In the genomic region with DNA sequence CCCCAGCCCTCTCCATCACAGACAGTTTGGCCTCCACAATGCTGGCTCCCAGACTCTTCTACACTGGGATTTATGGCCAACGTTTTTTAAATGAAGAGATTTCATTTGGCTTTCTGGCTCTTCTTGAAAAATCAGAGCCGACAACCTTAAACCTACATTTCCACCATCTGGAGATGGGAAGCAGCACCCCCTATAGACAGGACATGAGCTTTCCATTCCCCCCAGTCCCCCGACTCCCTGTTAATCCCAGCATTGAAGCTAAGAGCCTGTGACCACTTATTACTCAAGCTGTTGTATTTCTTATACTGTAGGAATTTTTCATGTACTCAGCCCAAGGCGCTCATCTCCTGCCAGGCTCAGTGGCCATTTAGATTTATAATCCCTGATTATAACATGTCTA, we compare ENCODE assay signal across 18 cellular contexts. TPM values are rescaled to one million over a fixed set of nuclear protein-coding genes. Genes with fewer than 3 reads are reported as not detected.
DNase-seq lines count a peak whose midpoint lies in the region; ATAC-seq and TF ChIP-seq lines count a peak whose summit lies in the region.
"Had no signal": no experiment of that assay in that cellular context is flagged by ENCODE, and none has a peak within 500 bp of the region (broad histone marks: within the 10 kb centered on the region; RNA-seq: fewer than 3 reads in every experiment).

No MANE protein-coding gene starts in this region.

- DNase-seq in NCI-H524 (lab: John Stamatoyannopoulos, UW) (peak; percentile 33 to 65), epithelial cell of proximal tubule (ENCODE audit: low read depth) (no peak), mesendoderm (peak; percentile 25), sciatic nerve (ENCODE audit: low spot score) (no peak)
- DNase-seq in stimulated activated naive CD4-positive, alpha-beta T cell (lab: John Stamatoyannopoulos, UW): no peak
- DNase-seq: amniotic stem cell; DMS53; hippocampal formation; left colon; NCI-H1048; NCI-H2107; Right ventricle myocardium superior; stimulated activated CD4-positive, alpha-beta T cell treated with anti-CD3 and anti-CD28 coated beads, Interleukin-2, amount 100 ng/mL, for 48 hours; T-helper 2 cell had no signal

- H3K4me3 ChIP-seq in DOHH2 (ENCODE audit: low read length) (no peak overlapping the region), epithelial cell of proximal tubule (ENCODE audit: low read depth, low read length) (no peak overlapping the region), mesendoderm (ENCODE audit: low read length) (no peak overlapping the region)
- H3K4me3 ChIP-seq: BLaER1, coronary artery had no signal

- H2BK15ac ChIP-seq in mesendoderm (replicated peaks; ENCODE audit: low read depth): no peak overlapping the region

- no peak overlapping the region for H2BK120ac ChIP-seq in mesendoderm (ENCODE audit: low read depth, low read length)

- H2BK5ac ChIP-seq in mesendoderm (ENCODE audit: low read length): no peak overlapping the region

- H3K36me3 ChIP-seq in DOHH2 (ENCODE audit: control insufficient read depth, low read length) (no peaks in the 10 kb centered on the region), mesendoderm (ENCODE audit: control insufficient read depth, insufficient read depth, low read length) (no peaks in the 10 kb centered on the region)
- H3K36me3 ChIP-seq: BLaER1 had no signal

- H3K27ac ChIP-seq in DOHH2 (ENCODE audit: low read depth, low read length): no peak overlapping the region
- H3K27ac ChIP-seq in mesendoderm (ENCODE audit: low read depth, low read length): no peak overlapping the region
- H3K27ac ChIP-seq: BLaER1, coronary artery had no signal

- no peaks in the 10 kb centered on the region for H3F3A ChIP-seq in DOHH2 (ENCODE audit: control insufficient read depth, insufficient read depth)

- H4K8ac ChIP-seq in mesendoderm (ENCODE audit: low read depth, low read length): no peak overlapping the region

- H3K4me2 ChIP-seq in DOHH2 (ENCODE audit: low read length): no peak overlapping the region
- H3K4me2 ChIP-seq in mesendoderm (ENCODE audit: low read length): no peak overlapping the region

- no CpG with 5 or more reads among the region's 4 CpGs for WGBS in mesendoderm (ENCODE audit: extremely low coverage, insufficient coverage, low lambda C conversion rate)

- H3K27me3 ChIP-seq in DOHH2 (ENCODE audit: control insufficient read depth, low read length) (peaks cover 32% of the 10 kb centered on the region), mesendoderm (ENCODE audit: insufficient read depth, low read length, poor library complexity) (no peaks in the 10 kb centered on the region)
- H3K27me3 ChIP-seq: BLaER1 had no signal

- H4K20me1 ChIP-seq in DOHH2 (ENCODE audit: control insufficient read depth, insufficient read depth, low read depth, low read length): no peaks in the 10 kb centered on the region
- H4K20me1 ChIP-seq: BLaER1 had no signal

- no peak overlapping the region for H3K56ac ChIP-seq in mesendoderm (ENCODE audit: low read length)

- H4K5ac ChIP-seq in mesendoderm (ENCODE audit: low read length): no peak overlapping the region

- intact Hi-C loops in sciatic nerve (cut with DNase I): no loop called here

- ATAC-seq in sciatic nerve: no peak
- no peak for ATAC-seq in GM18498 (IDR thresholded peaks at IDR 0.05; ENCODE audit: unreplicated experiment)
- ATAC-seq: left colon had no signal

- H3K4me1 ChIP-seq in DOHH2 (ENCODE audit: control insufficient read depth, low read length) (no peaks in the 10 kb centered on the region), mesendoderm (ENCODE audit: control insufficient read depth, low read depth, low read length) (no peaks in the 10 kb centered on the region)

- no peaks in the 10 kb centered on the region for H3K9me3 ChIP-seq in DOHH2 (ENCODE audit: control insufficient read depth, insufficient read depth, low read length)
- H3K9me3 ChIP-seq: BLaER1 had no signal

- no peaks in the 10 kb centered on the region for H3K79me1 ChIP-seq in mesendoderm (ENCODE audit: low read length)

- no peak overlapping the region for H3K18ac ChIP-seq in mesendoderm (ENCODE audit: low read length)

- no peak overlapping the region for H2AK5ac ChIP-seq in mesendoderm (ENCODE audit: low read length)

- TF ChIP-seq CTCF in DOHH2 (IDR thresholded peaks at IDR 0.05; ENCODE audit: low read depth, low read length, poor library complexity, severe bottlenecking): peak; percentile 11
- TF ChIP-seq CTCF in epithelial cell of proximal tubule (conservative IDR thresholded peaks at IDR 0.05; ENCODE audit: low read depth, low read length): peak; percentile 29

- no peaks in the 10 kb centered on the region for H3K9me2 ChIP-seq in DOHH2 (replicated peaks; ENCODE audit: control insufficient read depth, low read length)

- no peaks in the 10 kb centered on the region for H3K79me2 ChIP-seq in DOHH2 (ENCODE audit: control insufficient read depth, low read length)
- H3K79me2 ChIP-seq in mesendoderm (ENCODE audit: control insufficient read depth, insufficient read depth, low read length): no peaks in the 10 kb centered on the region

- no peak overlapping the region for H3K23ac ChIP-seq in mesendoderm (ENCODE audit: low read length)

- no peak overlapping the region for H3K9ac ChIP-seq in mesendoderm (ENCODE audit: low read length)
- H3K9ac ChIP-seq: BLaER1 had no signal

- H3K4ac ChIP-seq in mesendoderm (ENCODE audit: low read depth, low read length): no peak overlapping the region

RNA-seq across cellular contexts. Expression of gene AFAP1L1, which starts 34.0 kb away (rescaled TPM):
- total RNA-seq in epithelial cell of proximal tubule (17.2 and 27.2 TPM in 2 replicates), sciatic nerve (54.8 TPM)
- polyA plus RNA-seq in mesendoderm (2013, experiment 1 of 2): 2.1 TPM
- 1.8 TPM for polyA plus RNA-seq in mesendoderm (2013, experiment 2 of 2)

Comparison
In these comparisons a context has a peak if more than half of its experiments do, and no peak if none do; other contexts are left out.
1. DNase-seq: peak in NCI-H524 (2 of 2) and mesendoderm (single experiment); none in epithelial cell of proximal tubule (single experiment), sciatic nerve (single experiment) and stimulated activated naive CD4-positive, alpha-beta T cell (0 of 6).